ENCODE assay signal across 2 cellular contexts in the genomic region with DNA sequence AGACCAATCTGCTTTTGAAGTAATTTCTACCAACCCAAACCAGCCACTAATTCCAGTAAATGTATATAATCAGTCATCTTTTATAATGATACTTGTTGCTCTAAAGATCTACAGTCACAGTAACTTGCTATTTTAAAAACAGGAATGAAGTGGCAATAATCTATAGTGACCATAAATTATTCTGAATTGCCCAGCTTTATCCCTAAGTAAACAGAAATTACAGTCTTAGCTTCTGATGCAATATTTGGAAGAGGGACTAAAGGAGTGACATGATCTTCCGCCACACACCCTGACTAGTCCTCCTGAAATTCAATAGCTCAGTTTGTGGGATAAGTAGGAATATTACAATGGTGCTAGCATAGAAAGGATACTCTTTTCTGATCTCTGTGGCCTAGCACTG.
A peak's percentile ranks its signal among the peaks of the same experiment; 100 is the strongest.
TF ChIP-seq lines count a peak whose summit lies in the region.

No MANE protein-coding gene starts in this region.

TF ChIP-seq in IMR-90, 13 proteins besides CTCF, POLR2A, EP300 and RAD21:
- TF ChIP-seq MAFK (IDR thresholded peaks at IDR 0.05; ENCODE audit: low read depth, low read length) (no peak), RCOR1 (IDR thresholded peaks at IDR 0.05; ENCODE audit: insufficient replicate concordance, low read length) (no peak), BHLHE40 (IDR thresholded peaks at IDR 0.05; ENCODE audit: low read depth, low read length) (no peak), CHD1 (IDR thresholded peaks at IDR 0.05; ENCODE audit: low read depth, low read length) (no peak), MAZ (IDR thresholded peaks at IDR 0.05; ENCODE audit: borderline replicate concordance, low read depth, low read length) (no peak), SMC3 (IDR thresholded peaks at IDR 0.05; ENCODE audit: low read depth, low read length) (no peak), MXI1 (IDR thresholded peaks at IDR 0.05; ENCODE audit: borderline replicate concordance, low read depth, low read length) (no peak)

TF ChIP-seq in K562, 482 proteins besides CTCF, POLR2A, EP300 and RAD21:
- TF ChIP-seq MTA1 (IDR thresholded peaks at IDR 0.05; ENCODE audit: borderline replicate concordance) (no peak), CEBPG (CRISPR knock-in tag; IDR thresholded peaks at IDR 0.05) (no peak; the same call in 1 of the 2 replicates), CEBPG (tag; conservative IDR thresholded peaks at IDR 0.05 in 1 of 2, IDR thresholded peaks at IDR 0.05 in 1 of 2) (peak; percentile 57 to 86), MEIS2 (IDR thresholded peaks at IDR 0.05; ENCODE audit: partially characterized antibody) (peak; percentile 85), FOXA3 (CRISPR knock-in tag; conservative IDR thresholded peaks at IDR 0.05 in 1 of 2, IDR thresholded peaks at IDR 0.05 in 1 of 2) (peak in 1 of 2 experiments; percentile 77; a peak in 2 of 4 replicates), ATF7 (IDR thresholded peaks at IDR 0.05) (0 out of 2 replicates have a peak, but pooled peaks have one; percentile 22)
- TF ChIP-seq, protein P1, sequence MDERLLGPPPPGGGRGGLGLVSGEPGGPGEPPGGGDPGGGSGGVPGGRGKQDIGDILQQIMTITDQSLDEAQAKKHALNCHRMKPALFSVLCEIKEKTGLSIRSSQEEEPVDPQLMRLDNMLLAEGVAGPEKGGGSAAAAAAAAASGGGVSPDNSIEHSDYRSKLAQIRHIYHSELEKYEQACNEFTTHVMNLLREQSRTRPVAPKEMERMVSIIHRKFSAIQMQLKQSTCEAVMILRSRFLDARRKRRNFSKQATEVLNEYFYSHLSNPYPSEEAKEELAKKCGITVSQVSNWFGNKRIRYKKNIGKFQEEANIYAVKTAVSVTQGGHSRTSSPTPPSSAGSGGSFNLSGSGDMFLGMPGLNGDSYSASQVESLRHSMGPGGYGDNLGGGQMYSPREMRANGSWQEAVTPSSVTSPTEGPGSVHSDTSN (CRISPR knock-in tag; IDR thresholded peaks at IDR 0.05; ENCODE audit: low read depth), result no peak
- TF ChIP-seq, protein P1 (tag; conservative IDR thresholded peaks at IDR 0.05; ENCODE audit: low read depth), result 0 out of 2 replicates have a peak, but pooled peaks have one; percentile 21
- TF ChIP-seq, protein P2, sequence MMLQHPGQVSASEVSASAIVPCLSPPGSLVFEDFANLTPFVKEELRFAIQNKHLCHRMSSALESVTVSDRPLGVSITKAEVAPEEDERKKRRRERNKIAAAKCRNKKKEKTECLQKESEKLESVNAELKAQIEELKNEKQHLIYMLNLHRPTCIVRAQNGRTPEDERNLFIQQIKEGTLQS (IDR thresholded peaks at IDR 0.05), result peak; percentile 61; the same call in 1 of the 2 replicates
- TF ChIP-seq, protein P2 (CRISPR knock-in tag; conservative IDR thresholded peaks at IDR 0.05), result no peak
- TF ChIP-seq, protein P3, sequence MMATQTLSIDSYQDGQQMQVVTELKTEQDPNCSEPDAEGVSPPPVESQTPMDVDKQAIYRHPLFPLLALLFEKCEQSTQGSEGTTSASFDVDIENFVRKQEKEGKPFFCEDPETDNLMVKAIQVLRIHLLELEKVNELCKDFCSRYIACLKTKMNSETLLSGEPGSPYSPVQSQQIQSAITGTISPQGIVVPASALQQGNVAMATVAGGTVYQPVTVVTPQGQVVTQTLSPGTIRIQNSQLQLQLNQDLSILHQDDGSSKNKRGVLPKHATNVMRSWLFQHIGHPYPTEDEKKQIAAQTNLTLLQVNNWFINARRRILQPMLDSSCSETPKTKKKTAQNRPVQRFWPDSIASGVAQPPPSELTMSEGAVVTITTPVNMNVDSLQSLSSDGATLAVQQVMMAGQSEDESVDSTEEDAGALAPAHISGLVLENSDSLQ (IDR thresholded peaks at IDR 0.05), result peak; percentile 40; the same call in 1 of the 2 replicates
- TF ChIP-seq, protein P4, sequence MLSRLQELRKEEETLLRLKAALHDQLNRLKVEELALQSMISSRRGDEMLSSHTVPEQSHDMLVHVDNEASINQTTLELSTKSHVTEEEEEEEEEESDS (CRISPR knock-in tag; IDR thresholded peaks at IDR 0.05), result no peak
TF ChIP-seq in K562: peak in this region for 7.
